2 cellular contexts compared by ENCODE assay signal in genomic region chr3:58776231-58776630, GRCh38.
TF ChIP-seq lines count a peak whose summit lies in the region.

No MANE protein-coding gene starts in this region.

TF ChIP-seq in GM23338, 12 proteins besides CTCF, POLR2A, EP300 and RAD21:
- TF ChIP-seq ZNF462 (CRISPR knock-in tag; IDR thresholded peaks at IDR 0.05) = 0 out of 2 replicates have a peak, but pooled peaks have one; percentile 27
- TF ChIP-seq POLR2AphosphoS5 (IDR thresholded peaks at IDR 0.05; ENCODE audit: low read depth) = no peak

TF ChIP-seq in H1, 55 proteins besides CTCF, POLR2A, EP300 and RAD21:
- TF ChIP-seq KDM4A (IDR thresholded peaks at IDR 0.05; ENCODE audit: low read depth, low read length, severe bottlenecking) (no peak), EGR1 (IDR thresholded peaks at IDR 0.05; ENCODE audit: borderline replicate concordance, low read depth, low read length) (no peak), CBX8 (IDR thresholded peaks at IDR 0.05; ENCODE audit: borderline replicate concordance, low read depth, low read length) (no peak), CREB1 (IDR thresholded peaks at IDR 0.05) (no peak), ZNF274 (IDR thresholded peaks at IDR 0.05; ENCODE audit: borderline replicate concordance, extremely low read depth, low read length) (no peak), ASH2L (IDR thresholded peaks at IDR 0.05; ENCODE audit: low read length) (no peak), GTF2F1 (IDR thresholded peaks at IDR 0.05; ENCODE audit: borderline replicate concordance, low read depth, low read length) (no peak)
TF ChIP-seq in H1: peak in this region for 0.
